3 cellular contexts compared by ENCODE assay signal in the genomic region with DNA sequence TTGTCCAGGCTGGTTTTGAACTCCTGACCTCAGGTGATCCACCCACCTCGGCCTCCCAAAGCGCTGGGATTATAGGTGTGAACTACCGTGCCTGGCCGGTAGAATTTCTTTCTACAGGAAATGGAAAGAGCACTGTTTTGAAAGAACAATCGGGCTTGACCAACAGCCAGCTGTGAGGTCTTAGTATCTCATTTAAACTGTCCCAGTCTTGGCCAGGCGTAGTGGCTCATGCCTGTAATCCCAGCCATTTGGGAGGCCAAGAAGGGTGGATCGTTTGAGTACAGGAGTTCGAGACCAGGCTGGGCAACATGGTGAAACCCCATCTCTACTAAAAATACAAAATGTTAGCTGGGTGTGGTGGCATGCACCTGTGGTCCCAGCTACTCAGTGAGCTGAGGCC. TPM values are rescaled to one million over a fixed set of nuclear protein-coding genes. Genes with fewer than 3 reads are reported as not detected.
"Had no signal": no experiment of that assay in that cellular context is flagged by ENCODE, and none has a peak within 500 bp of the region (broad histone marks: within the 10 kb centered on the region; RNA-seq: fewer than 3 reads in every experiment).

No MANE protein-coding gene starts in this region.

RNA-seq across cellular contexts. Expression of a gene that starts 17.8 kb away (rescaled TPM):
- total RNA-seq: GM23248, H4, HFFc6 had no signal
